ENCODE assay signal across 8 cellular contexts in the genomic region with DNA sequence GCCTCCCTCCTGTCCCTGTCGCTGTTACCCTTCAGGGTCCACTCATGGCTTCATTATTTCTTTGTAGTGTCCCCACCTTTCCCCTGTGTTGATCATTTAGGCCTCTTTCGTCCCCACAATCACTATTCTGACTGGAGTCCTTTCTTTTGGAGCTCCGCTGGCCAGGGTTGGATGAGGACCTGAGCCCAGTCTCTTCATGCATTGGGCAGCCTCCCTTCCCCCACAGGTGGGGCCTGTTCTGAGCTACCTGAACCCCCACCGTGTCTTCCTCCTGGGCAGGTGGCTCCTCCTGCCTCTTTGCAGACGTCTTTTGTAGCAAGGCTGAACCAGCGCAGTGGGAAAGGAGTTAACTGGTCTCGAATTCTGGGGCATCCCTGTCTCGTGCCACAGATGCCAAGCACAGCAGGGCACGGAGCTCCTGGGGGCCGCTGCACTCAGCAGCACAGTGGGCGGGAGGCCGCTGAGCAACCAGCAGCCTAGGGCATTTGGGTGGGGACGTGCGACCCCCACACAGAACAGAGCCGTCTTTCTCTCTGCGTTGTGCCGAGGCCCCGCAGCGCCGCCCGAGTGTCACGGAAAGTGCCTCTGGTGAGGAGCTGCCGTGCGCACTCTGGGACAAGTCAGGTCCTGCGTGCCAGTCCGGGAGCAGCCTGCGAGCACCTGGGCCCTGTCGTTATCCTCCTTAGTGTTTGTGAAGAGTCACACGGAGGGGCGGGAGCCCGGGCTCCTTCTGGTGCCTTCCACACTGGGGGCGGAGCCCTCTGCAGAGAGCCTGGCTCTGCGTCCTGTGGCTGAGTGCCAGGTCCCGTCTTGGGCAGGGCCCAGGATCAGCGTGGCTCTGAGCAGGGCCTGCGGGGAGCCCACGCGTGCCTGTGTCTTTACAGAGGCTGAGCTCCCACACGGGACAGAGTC.
DNase-seq lines count a peak whose midpoint lies in the region; ATAC-seq and TF ChIP-seq lines count a peak whose summit lies in the region.

No MANE protein-coding gene starts in this region.

- no peak for DNase-seq in GM23338 (ENCODE audit: low spot score)
- DNase-seq in T-cell: no peak
- peak; percentile 85 for DNase-seq in Right ventricle myocardium inferior (ENCODE audit: missing footprints)
- DNase-seq in sciatic nerve (ENCODE audit: low spot score): peak; percentile 81
- DNase-seq in GDM1 (lab: John Stamatoyannopoulos, UW): no peak

- H3K9me3 Mint-ChIP-seq in GM23338 (no peaks in the 10 kb centered on the region), T-cell (no peaks in the 10 kb centered on the region)

- H4K20me1 ChIP-seq in GM23338 (replicated peaks; ENCODE audit: insufficient read depth): no peaks in the 10 kb centered on the region

- H3K36me3 Mint-ChIP-seq in GM23338 (ENCODE audit: low read depth): no peaks in the 10 kb centered on the region
- peaks cover 16% of the 10 kb centered on the region for H3K36me3 Mint-ChIP-seq in T-cell

- H3K27ac ChIP-seq in GM23338 (ENCODE audit: low read depth): no peak overlapping the region

- H3K4me1 Mint-ChIP-seq in GM23338 (peaks cover 8% of the 10 kb centered on the region), T-cell (peaks cover 46 to 77% (median 54%) of the 10 kb centered on the region in 3 donors)

- H3K4me2 ChIP-seq in GM23338: no peak overlapping the region

- ATAC-seq in GM23338 (peak; percentile 60), T-cell (replicated peaks in 1 of 4) (no peak), Right ventricle myocardium inferior (peak; percentile 84), sciatic nerve (peak; percentile 68), GM19328 (IDR thresholded peaks at IDR 0.05; ENCODE audit: unreplicated experiment) (no peak), HG03442 (IDR thresholded peaks at IDR 0.05; ENCODE audit: unreplicated experiment) (no peak), GM21723 (IDR thresholded peaks at IDR 0.05; ENCODE audit: unreplicated experiment) (no peak)

- H3K27ac Mint-ChIP-seq in GM23338: no peak overlapping the region
- peak overlapping the region; percentile 39 to 43 for H3K27ac Mint-ChIP-seq in T-cell

- no peaks in the 10 kb centered on the region for H3F3A ChIP-seq in GM23338 (replicated peaks; ENCODE audit: low read depth)

- H3K4me3 Mint-ChIP-seq in GM23338 (no peak overlapping the region), T-cell (peak overlapping the region in 2 of 3 donors; percentile 41 to 73)

- H2AFZ ChIP-seq in GM23338: no peak overlapping the region

- H3K36me3 ChIP-seq in GM23338 (ENCODE audit: insufficient read depth): no peaks in the 10 kb centered on the region

- H3K4me3 ChIP-seq in GM23338: no peak overlapping the region

- intact Hi-C loops in Right ventricle myocardium inferior (cut with DNase I) (loop anchor here (5.0 kb wide), 2 partner anchors 69 to 129 kb away; a partner anchor contains a TSS), sciatic nerve (cut with DNase I) (loop anchor here (5.0 kb wide), 2 partner anchors 129 to 144 kb away; a partner anchor contains a TSS)

- H3K27me3 Mint-ChIP-seq in GM23338 (ENCODE audit: insufficient read depth, low read depth, poor library complexity) (peaks cover 17% of the 10 kb centered on the region), T-cell (no peaks in the 10 kb centered on the region)

- no peaks in the 10 kb centered on the region for H3K4me1 ChIP-seq in GM23338 (ENCODE audit: insufficient read depth)

- no peak for TF ChIP-seq CTCF in GM23338 (conservative IDR thresholded peaks at IDR 0.05; ENCODE audit: low read depth in 2 of 2)

- POLR2A ChIA-PET in T-cell (lab: Charles Lee): no interaction called here

- CTCF ChIA-PET in T-cell (lab: Charles Lee): interaction anchor here in 1 of 2 donors (0.7 kb wide), 1 partner anchor 133 kb away, joined by 4 read pairs; no protein-coding TSS in a partner anchor

- H3K27me3 ChIP-seq in GM23338 (ENCODE audit: insufficient read depth): no peaks in the 10 kb centered on the region

- no peaks in the 10 kb centered on the region for H3K79me2 ChIP-seq in GM23338 (replicated peaks; ENCODE audit: insufficient read depth)

- no peaks in the 10 kb centered on the region for H3K9me2 ChIP-seq in GM23338 (ENCODE audit: insufficient read depth)

TF ChIP-seq in GM23338, 12 proteins besides CTCF, POLR2A, EP300 and RAD21 (continues in another document):
- TF ChIP-seq ZNF114 (CRISPR knock-in tag; IDR thresholded peaks at IDR 0.05) (no peak), CREB1 (CRISPR knock-in tag; IDR thresholded peaks at IDR 0.05; ENCODE audit: low read depth) (no peak), STAT1 (IDR thresholded peaks at IDR 0.05; ENCODE audit: unreplicated experiment) (no peak), EZH2phosphoT487 (IDR thresholded peaks at IDR 0.05; ENCODE audit: unreplicated experiment) (no peak)
- TF ChIP-seq, protein P1, sequence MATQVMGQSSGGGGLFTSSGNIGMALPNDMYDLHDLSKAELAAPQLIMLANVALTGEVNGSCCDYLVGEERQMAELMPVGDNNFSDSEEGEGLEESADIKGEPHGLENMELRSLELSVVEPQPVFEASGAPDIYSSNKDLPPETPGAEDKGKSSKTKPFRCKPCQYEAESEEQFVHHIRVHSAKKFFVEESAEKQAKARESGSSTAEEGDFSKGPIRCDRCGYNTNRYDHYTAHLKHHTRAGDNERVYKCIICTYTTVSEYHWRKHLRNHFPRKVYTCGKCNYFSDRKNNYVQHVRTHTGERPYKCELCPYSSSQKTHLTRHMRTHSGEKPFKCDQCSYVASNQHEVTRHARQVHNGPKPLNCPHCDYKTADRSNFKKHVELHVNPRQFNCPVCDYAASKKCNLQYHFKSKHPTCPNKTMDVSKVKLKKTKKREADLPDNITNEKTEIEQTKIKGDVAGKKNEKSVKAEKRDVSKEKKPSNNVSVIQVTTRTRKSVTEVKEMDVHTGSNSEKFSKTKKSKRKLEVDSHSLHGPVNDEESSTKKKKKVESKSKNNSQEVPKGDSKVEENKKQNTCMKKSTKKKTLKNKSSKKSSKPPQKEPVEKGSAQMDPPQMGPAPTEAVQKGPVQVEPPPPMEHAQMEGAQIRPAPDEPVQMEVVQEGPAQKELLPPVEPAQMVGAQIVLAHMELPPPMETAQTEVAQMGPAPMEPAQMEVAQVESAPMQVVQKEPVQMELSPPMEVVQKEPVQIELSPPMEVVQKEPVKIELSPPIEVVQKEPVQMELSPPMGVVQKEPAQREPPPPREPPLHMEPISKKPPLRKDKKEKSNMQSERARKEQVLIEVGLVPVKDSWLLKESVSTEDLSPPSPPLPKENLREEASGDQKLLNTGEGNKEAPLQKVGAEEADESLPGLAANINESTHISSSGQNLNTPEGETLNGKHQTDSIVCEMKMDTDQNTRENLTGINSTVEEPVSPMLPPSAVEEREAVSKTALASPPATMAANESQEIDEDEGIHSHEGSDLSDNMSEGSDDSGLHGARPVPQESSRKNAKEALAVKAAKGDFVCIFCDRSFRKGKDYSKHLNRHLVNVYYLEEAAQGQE (IDR thresholded peaks at IDR 0.05; ENCODE audit: unreplicated experiment): no peak
- TF ChIP-seq, protein P2, sequence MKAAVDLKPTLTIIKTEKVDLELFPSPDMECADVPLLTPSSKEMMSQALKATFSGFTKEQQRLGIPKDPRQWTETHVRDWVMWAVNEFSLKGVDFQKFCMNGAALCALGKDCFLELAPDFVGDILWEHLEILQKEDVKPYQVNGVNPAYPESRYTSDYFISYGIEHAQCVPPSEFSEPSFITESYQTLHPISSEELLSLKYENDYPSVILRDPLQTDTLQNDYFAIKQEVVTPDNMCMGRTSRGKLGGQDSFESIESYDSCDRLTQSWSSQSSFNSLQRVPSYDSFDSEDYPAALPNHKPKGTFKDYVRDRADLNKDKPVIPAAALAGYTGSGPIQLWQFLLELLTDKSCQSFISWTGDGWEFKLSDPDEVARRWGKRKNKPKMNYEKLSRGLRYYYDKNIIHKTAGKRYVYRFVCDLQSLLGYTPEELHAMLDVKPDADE (IDR thresholded peaks at IDR 0.05): no peak

Comparison
In these comparisons a context has a peak if more than half of its experiments do, and no peak if none do; other contexts are left out.
1. ATAC-seq: peak in GM23338 (single experiment), Right ventricle myocardium inferior (single experiment) and sciatic nerve (single experiment); none in T-cell (0 of 4), GM19328 (single experiment), HG03442 (single experiment) and GM21723 (single experiment).
2. DNase-seq: peak in Right ventricle myocardium inferior (single experiment) and sciatic nerve (single experiment); none in GM23338 (single experiment), T-cell (0 of 34) and GDM1 (single experiment).